ENCODE assay signal across 29 cellular contexts in the genomic region with DNA sequence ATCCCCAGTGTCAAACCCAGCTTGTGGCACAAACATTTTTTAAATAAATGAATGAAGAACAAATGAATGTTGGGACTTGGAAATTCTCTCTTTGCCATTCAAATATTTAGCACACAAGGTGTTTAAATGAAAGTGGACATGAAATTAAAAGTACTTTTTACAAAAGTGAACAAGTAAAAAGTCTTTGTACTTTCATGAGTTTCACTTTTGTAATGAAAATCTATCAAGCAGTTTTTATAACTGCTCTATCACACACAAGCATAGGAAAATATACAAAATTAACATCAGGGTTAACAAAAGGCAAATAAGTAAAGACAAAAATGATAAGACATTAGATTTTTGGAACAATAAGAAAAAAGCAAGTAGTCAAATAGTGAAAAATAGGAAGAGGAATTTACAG.
"Had no signal": no experiment of that assay in that cellular context is flagged by ENCODE, and none has a peak within 500 bp of the region (broad histone marks: within the 10 kb centered on the region; RNA-seq: fewer than 3 reads in every experiment).

No MANE protein-coding gene starts in this region.

- H3K36me3 Mint-ChIP-seq: stimulated activated effector memory CD8-positive, alpha-beta T cell treated with anti-CD3 and anti-CD28 coated beads, Interleukin-12 subunit alpha, Interleukin-12 subunit beta, amount 100 ng/mL, for 72 hours; stimulated activated memory B cell treated with anti-CD40 and anti-IgM and Interleukin-4, amounts not matched to agents 10 μg/mL and 1 μg/mL and 100 μg/mL, for 72 hours; stimulated activated naive B cell treated with anti-CD40 and anti-IgM and Interleukin-4, amounts not matched to agents 10 μg/mL and 1 μg/mL and 100 μg/mL, for 72 hours; type B pancreatic cell had no signal

- H3K4me3 Mint-ChIP-seq: stimulated activated effector memory CD8-positive, alpha-beta T cell treated with anti-CD3 and anti-CD28 coated beads, Interleukin-12 subunit alpha, Interleukin-12 subunit beta, amount 100 ng/mL, for 72 hours; stimulated activated memory B cell treated with anti-CD40 and anti-IgM and Interleukin-4, amounts not matched to agents 10 μg/mL and 1 μg/mL and 100 μg/mL, for 72 hours; stimulated activated naive B cell treated with anti-CD40 and anti-IgM and Interleukin-4, amounts not matched to agents 10 μg/mL and 1 μg/mL and 100 μg/mL, for 72 hours; stimulated activated naive CD8-positive, alpha-beta T cell treated with anti-CD3 and anti-CD28 coated beads, Interleukin-15, amount 100 ng/mL, for 72 hours; stimulated activated naive CD8-positive, alpha-beta T cell treated with anti-CD3 and anti-CD28 coated beads, Interleukin-15, Interleukin-2, amounts not matched to agents 100 ng/mL and 50 ng/mL, for 24 hours; type B pancreatic cell had no signal

- H3K9me3 Mint-ChIP-seq: stimulated activated effector memory CD8-positive, alpha-beta T cell treated with anti-CD3 and anti-CD28 coated beads, Interleukin-12 subunit alpha, Interleukin-12 subunit beta, amount 100 ng/mL, for 72 hours; stimulated activated memory B cell treated with anti-CD40 and anti-IgM and Interleukin-4, amounts not matched to agents 10 μg/mL and 1 μg/mL and 100 μg/mL, for 72 hours; stimulated activated naive B cell treated with anti-CD40 and anti-IgM and Interleukin-4, amounts not matched to agents 10 μg/mL and 1 μg/mL and 100 μg/mL, for 72 hours; stimulated activated naive CD8-positive, alpha-beta T cell treated with anti-CD3 and anti-CD28 coated beads, Interleukin-15, amount 100 ng/mL, for 72 hours; stimulated activated naive CD8-positive, alpha-beta T cell treated with anti-CD3 and anti-CD28 coated beads, Interleukin-15, Interleukin-2, amounts not matched to agents 100 ng/mL and 50 ng/mL, for 24 hours; type B pancreatic cell had no signal

- ATAC-seq: stimulated activated memory B cell treated with anti-CD40 and anti-IgM and Interleukin-4, amounts not matched to agents 10 μg/mL and 1 μg/mL and 100 μg/mL, for 72 hours; stimulated activated naive B cell treated with anti-CD40 and anti-IgM and Interleukin-4, amounts not matched to agents 10 μg/mL and 1 μg/mL and 100 μg/mL, for 72 hours; stimulated activated naive CD8-positive, alpha-beta T cell treated with anti-CD3 and anti-CD28 coated beads, Interleukin-15, amount 100 ng/mL, for 72 hours; stimulated activated naive CD8-positive, alpha-beta T cell treated with anti-CD3 and anti-CD28 coated beads, Interleukin-15, Interleukin-2, amounts not matched to agents 100 U/mL and 50 U/mL, for 24 hours; upper lobe of right lung had no signal

- H3K4me3 ChIP-seq: stomach, suprapubic skin, testis, thoracic aorta, thyroid gland, tibial artery, tibial nerve, transverse colon, upper lobe of left lung, upper lobe of right lung, uterus, vagina had no signal

- H3K27ac ChIP-seq: stomach, suprapubic skin, testis, thoracic aorta, thyroid gland, tibial artery, tibial nerve, transverse colon, upper lobe of left lung, upper lobe of right lung, uterus, vagina had no signal

- DNase-seq: stimulated activated CD4-positive, alpha-beta T cell treated with anti-CD3 and anti-CD28 coated beads, Interleukin-2, amount 100 ng/mL, for 48 hours; stimulated activated CD4-positive, alpha-beta T cell treated with anti-CD3 and anti-CD28 coated beads, Interleukin-4, amount 100 ng/mL, for 1 hour; stimulated activated CD4-positive, alpha-beta T cell treated with anti-CD3 and anti-CD28 coated beads, Interleukin-4, amount 100 ng/mL, for 24 hours; stimulated activated CD4-positive, alpha-beta T cell treated with anti-CD3 and anti-CD28 coated beads, Interleukin-4, amount 100 ng/mL, for 4 hours; stimulated activated CD8-positive, alpha-beta memory T cell treated with anti-CD3 and anti-CD28 coated beads, Interleukin-4, amount 100 ng/mL, for 48 hours; stimulated activated naive B cell treated with anti-CD40 and anti-IgM and Interleukin-4, amounts not matched to agents 10 μg/mL and 1 μg/mL and 100 μg/mL, for 72 hours; stimulated activated naive CD4-positive, alpha-beta T cell; stimulated activated naive CD4-positive, alpha-beta T cell treated with Interleukin-2 at 50 U/mL for 16 hours; stimulated activated naive CD8-positive, alpha-beta T cell treated with anti-CD3 and anti-CD28 coated beads, Interleukin-15, amount 100 ng/mL, for 72 hours; stimulated activated naive CD8-positive, alpha-beta T cell treated with anti-CD3 and anti-CD28 coated beads, Interleukin-15, Interleukin-2, amounts not matched to agents 100 U/mL and 50 U/mL, for 24 hours; stomach; substantia nigra; testis; thyroid gland; tibial artery; transverse colon; trophoblast cell; upper lobe of left lung; upper lobe of right lung; uterus had no signal

- H3K4me1 Mint-ChIP-seq: stimulated activated effector memory CD8-positive, alpha-beta T cell treated with anti-CD3 and anti-CD28 coated beads, Interleukin-12 subunit alpha, Interleukin-12 subunit beta, amount 100 ng/mL, for 72 hours; stimulated activated memory B cell treated with anti-CD40 and anti-IgM and Interleukin-4, amounts not matched to agents 10 μg/mL and 1 μg/mL and 100 μg/mL, for 72 hours; stimulated activated naive B cell treated with anti-CD40 and anti-IgM and Interleukin-4, amounts not matched to agents 10 μg/mL and 1 μg/mL and 100 μg/mL, for 72 hours; stimulated activated naive CD8-positive, alpha-beta T cell treated with anti-CD3 and anti-CD28 coated beads, Interleukin-15, amount 100 ng/mL, for 72 hours had no signal

- H3K27me3 Mint-ChIP-seq: stimulated activated naive B cell treated with anti-CD40 and anti-IgM and Interleukin-4, amounts not matched to agents 10 μg/mL and 1 μg/mL and 100 μg/mL, for 72 hours; stimulated activated naive CD8-positive, alpha-beta T cell treated with anti-CD3 and anti-CD28 coated beads, Interleukin-15, amount 100 ng/mL, for 72 hours had no signal

- H3K4me1 ChIP-seq: stomach, suprapubic skin, testis, thyroid gland, tibial artery, tibial nerve, transverse colon, upper lobe of left lung, upper lobe of right lung, uterus, vagina had no signal

- H3K9me3 ChIP-seq: stomach, suprapubic skin, testis, thoracic aorta, thyroid gland, tibial artery, tibial nerve, transverse colon, upper lobe of left lung, upper lobe of right lung, uterus, vagina had no signal

- FAIRE-seq: urothelium cell line had no signal

- H3K36me3 ChIP-seq: stomach, suprapubic skin, thoracic aorta, thyroid gland, tibial artery, tibial nerve, transverse colon, upper lobe of left lung, upper lobe of right lung, uterus, vagina had no signal

- H3K27ac Mint-ChIP-seq: stimulated activated effector memory CD8-positive, alpha-beta T cell treated with anti-CD3 and anti-CD28 coated beads, Interleukin-12 subunit alpha, Interleukin-12 subunit beta, amount 100 ng/mL, for 72 hours; stimulated activated memory B cell treated with anti-CD40 and anti-IgM and Interleukin-4, amounts not matched to agents 10 μg/mL and 1 μg/mL and 100 μg/mL, for 72 hours; stimulated activated naive B cell treated with anti-CD40 and anti-IgM and Interleukin-4, amounts not matched to agents 10 μg/mL and 1 μg/mL and 100 μg/mL, for 72 hours; stimulated activated naive CD8-positive, alpha-beta T cell treated with anti-CD3 and anti-CD28 coated beads, Interleukin-15, amount 100 ng/mL, for 72 hours; stimulated activated naive CD8-positive, alpha-beta T cell treated with anti-CD3 and anti-CD28 coated beads, Interleukin-15, Interleukin-2, amounts not matched to agents 100 ng/mL and 50 ng/mL, for 24 hours; type B pancreatic cell had no signal
